Comparison of ENCODE assay signal across 8 cellular contexts in the genomic region with DNA sequence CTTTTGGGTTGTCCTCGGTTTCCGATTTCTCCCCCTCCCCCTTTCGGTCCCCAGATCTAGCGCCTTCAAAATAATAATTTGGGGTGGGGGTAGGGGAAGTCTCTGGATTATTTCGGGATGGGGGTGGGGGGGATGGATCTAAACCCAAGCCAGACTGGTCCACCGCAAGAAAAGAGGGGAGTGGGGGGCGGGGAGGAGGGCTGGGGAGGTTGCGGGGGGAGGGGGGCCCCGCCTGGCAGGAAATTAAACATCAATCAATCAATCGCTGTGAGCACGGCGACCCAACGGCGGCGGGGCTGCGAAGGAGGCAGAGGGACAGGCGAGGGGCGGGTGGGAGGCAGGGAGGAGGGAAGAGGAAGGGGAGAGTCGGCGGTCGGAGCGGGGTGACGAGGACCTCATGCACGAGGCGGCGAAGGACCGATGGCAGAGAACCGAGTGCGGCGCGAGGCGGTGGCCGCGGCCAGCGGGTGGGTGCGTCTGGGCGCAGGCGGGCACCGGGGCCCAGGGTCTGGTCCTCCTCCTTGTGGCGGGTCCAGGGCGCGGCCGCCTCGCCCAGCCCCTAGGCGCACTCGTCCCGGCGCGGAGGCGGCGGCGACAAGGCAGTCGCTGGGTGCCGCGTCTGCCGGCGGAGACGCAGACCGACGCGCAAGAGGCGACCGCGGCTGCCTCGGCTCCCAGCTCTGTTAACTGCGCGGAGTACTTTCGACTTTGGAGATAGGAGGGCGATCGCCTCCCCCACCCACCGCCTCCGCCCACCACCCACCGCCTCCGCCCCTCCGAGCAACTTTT. TPM values are rescaled to one million over a fixed set of nuclear protein-coding genes. Genes with fewer than 3 reads are reported as not detected.
A peak's percentile ranks its signal among the peaks of the same experiment; 100 is the strongest.
DNase-seq lines count a peak whose midpoint lies in the region; ATAC-seq and TF ChIP-seq lines count a peak whose summit lies in the region.

No MANE protein-coding gene starts in this region.

- H3K27me3 ChIP-seq in cardiac muscle cell (peaks cover 85% of the 10 kb centered on the region), rectal smooth muscle tissue (ENCODE audit: control insufficient read depth, insufficient read depth, low read length) (peaks cover 35% of the 10 kb centered on the region)

- peak overlapping the region; percentile 71 for H3K4me3 ChIP-seq in cardiac muscle cell
- H3K4me3 ChIP-seq in rectal smooth muscle tissue (ENCODE audit: low read length), result peak overlapping the region; percentile 99

- no peaks in the 10 kb centered on the region for H3K9me3 ChIP-seq in cardiac muscle cell (ENCODE audit: low read depth)

- H3K36me3 ChIP-seq in cardiac muscle cell, result no peaks in the 10 kb centered on the region
- no peaks in the 10 kb centered on the region for H3K36me3 ChIP-seq in rectal smooth muscle tissue (ENCODE audit: control insufficient read depth, insufficient read depth, low read length)

- H3K4me1 ChIP-seq in cardiac muscle cell (ENCODE audit: low read depth) (peaks cover 9% of the 10 kb centered on the region), rectal smooth muscle tissue (ENCODE audit: control insufficient read depth, insufficient read depth, low read length) (no peaks in the 10 kb centered on the region)

- H3K36me3 Mint-ChIP-seq in activated T-helper 1 cell treated with anti-CD3 and anti-CD28 coated beads, Interleukin-12 subunit alpha, Interleukin-12 subunit beta, Interleukin-2, Interleukin-4 antibody, amounts not matched to agents 30 ng/mL and 10 ng/mL and 1 ng/mL, durations not matched to agents 14 hours and 24 hours and 36 hours (ENCODE audit: low read depth), result peaks cover 4% of the 10 kb centered on the region

- intact Hi-C loops in activated T-helper 1 cell treated with anti-CD3 and anti-CD28 coated beads, Interleukin-12 subunit alpha, Interleukin-12 subunit beta, Interleukin-2, Interleukin-4 antibody, amounts not matched to agents 30 ng/mL and 10 ng/mL and 1 ng/mL, durations not matched to agents 14 hours and 24 hours and 36 hours (cut with micrococcal nuclease), result no loop called here

- TF ChIP-seq CTCF in cardiac muscle cell (IDR thresholded peaks at IDR 0.05; ENCODE audit: low read depth, low read length), result no peak

- peak; percentile 60 for DNase-seq in EH (ENCODE audit: low read depth)
- DNase-seq in NCI-H1436 (lab: John Stamatoyannopoulos, UW), result peak; percentile 66
- no peak for DNase-seq in activated T-helper 1 cell treated with anti-CD3 and anti-CD28 coated beads, Interleukin-12 subunit alpha, Interleukin-12 subunit beta, Interleukin-2, Interleukin-4 antibody, amounts not matched to agents 30 ng/mL and 10 ng/mL and 1 ng/mL, durations not matched to agents 14 hours and 24 hours and 36 hours (ENCODE audit: low spot score)
- DNase-seq in cardiac muscle cell (ENCODE audit: low read depth in 1 of 2, low spot score in 1 of 2), result peak in 1 of 2 donors; percentile 63
- no peak for DNase-seq in DMS79 treated with DMSO at 0.1 percent for 48 hours (lab: John Stamatoyannopoulos, UW)
- DNase-seq in globus pallidus (ENCODE audit: low spot score), result no peak

- peak overlapping the region; percentile 37 for H3K4me3 Mint-ChIP-seq in activated T-helper 1 cell treated with anti-CD3 and anti-CD28 coated beads, Interleukin-12 subunit alpha, Interleukin-12 subunit beta, Interleukin-2, Interleukin-4 antibody, amounts not matched to agents 30 ng/mL and 10 ng/mL and 1 ng/mL, durations not matched to agents 14 hours and 24 hours and 36 hours

- ATAC-seq in GM21737 (IDR thresholded peaks at IDR 0.05; ENCODE audit: unreplicated experiment), result peak; percentile 27

- H3K4me1 Mint-ChIP-seq in activated T-helper 1 cell treated with anti-CD3 and anti-CD28 coated beads, Interleukin-12 subunit alpha, Interleukin-12 subunit beta, Interleukin-2, Interleukin-4 antibody, amounts not matched to agents 30 ng/mL and 10 ng/mL and 1 ng/mL, durations not matched to agents 14 hours and 24 hours and 36 hours (ENCODE audit: low read depth), result peaks cover 19% of the 10 kb centered on the region

- peaks cover 55% of the 10 kb centered on the region for H3K27me3 Mint-ChIP-seq in activated T-helper 1 cell treated with anti-CD3 and anti-CD28 coated beads, Interleukin-12 subunit alpha, Interleukin-12 subunit beta, Interleukin-2, Interleukin-4 antibody, amounts not matched to agents 30 ng/mL and 10 ng/mL and 1 ng/mL, durations not matched to agents 14 hours and 24 hours and 36 hours (ENCODE audit: insufficient read depth)

- peaks cover 4% of the 10 kb centered on the region for H3K9me3 Mint-ChIP-seq in activated T-helper 1 cell treated with anti-CD3 and anti-CD28 coated beads, Interleukin-12 subunit alpha, Interleukin-12 subunit beta, Interleukin-2, Interleukin-4 antibody, amounts not matched to agents 30 ng/mL and 10 ng/mL and 1 ng/mL, durations not matched to agents 14 hours and 24 hours and 36 hours

- H3K27ac ChIP-seq in cardiac muscle cell, result no peak overlapping the region
- H3K27ac ChIP-seq in rectal smooth muscle tissue (ENCODE audit: low read depth, low read length), result no peak overlapping the region

- H3K9ac ChIP-seq in rectal smooth muscle tissue (ENCODE audit: low read length), result no peak overlapping the region

- H3K27ac Mint-ChIP-seq in activated T-helper 1 cell treated with anti-CD3 and anti-CD28 coated beads, Interleukin-12 subunit alpha, Interleukin-12 subunit beta, Interleukin-2, Interleukin-4 antibody, amounts not matched to agents 30 ng/mL and 10 ng/mL and 1 ng/mL, durations not matched to agents 14 hours and 24 hours and 36 hours, result no peak overlapping the region

RNA-seq across cellular contexts. Expression of gene SATB2, which starts 0.5 kb away (rescaled TPM):
- 0.02 TPM in 1 of 2 replicates, not detected in the other for total RNA-seq in activated T-helper 1 cell treated with anti-CD3 and anti-CD28 coated beads, Interleukin-12 subunit alpha, Interleukin-12 subunit beta, Interleukin-2, Interleukin-4 antibody, amounts not matched to agents 30 ng/mL and 10 ng/mL and 1 ng/mL, durations not matched to agents 14 hours and 24 hours and 36 hours
- 1.4 and 1.5 TPM in 2 replicates for total RNA-seq in cardiac muscle cell
- polyA plus RNA-seq in cardiac muscle cell, result 0.89 and 1.0 TPM in 2 replicates

Comparison
In these comparisons a context has a peak if more than half of its experiments do, and no peak if none do; other contexts are left out.
1. DNase-seq: peak in EH (single experiment) and NCI-H1436 (single experiment); none in activated T-helper 1 cell treated with anti-CD3 and anti-CD28 coated beads, Interleukin-12 subunit alpha, Interleukin-12 subunit beta, Interleukin-2, Interleukin-4 antibody, amounts not matched to agents 30 ng/mL and 10 ng/mL and 1 ng/mL, durations not matched to agents 14 hours and 24 hours and 36 hours (single experiment), DMS79 treated with DMSO at 0.1 percent for 48 hours (single experiment) and globus pallidus (single experiment).